8 cellular contexts compared by ENCODE assay signal in genomic region chr16:55471448-55472097, GRCh38. TPM values are rescaled to one million over a fixed set of nuclear protein-coding genes. Genes with fewer than 3 reads are reported as not detected.
DNase-seq lines count a peak whose midpoint lies in the region; ATAC-seq and TF ChIP-seq lines count a peak whose summit lies in the region.

No MANE protein-coding gene starts in this region.

- in situ Hi-C loops in Caki2 (cut with HindIII; ENCODE audit: low pct_unique_long_range_greater_than_20kb, low sequenced_read_pairs), result no loop called here

- no peak for TF ChIP-seq CTCF in RWPE2 (IDR thresholded peaks at IDR 0.05; ENCODE audit: poor library complexity, severe bottlenecking)

- peak; percentile 84 for ATAC-seq in GM21717 (IDR thresholded peaks at IDR 0.05; ENCODE audit: unreplicated experiment)
- ATAC-seq in RWPE2 (ENCODE audit: low read depth), result peak; percentile 89

- no peak overlapping the region for H3K4me3 ChIP-seq in RWPE2 (ENCODE audit: severe bottlenecking)

- no peaks in the 10 kb centered on the region for H3K36me3 ChIP-seq in RWPE2 (ENCODE audit: low read depth)

- H3K4me1 ChIP-seq in RWPE2 (ENCODE audit: insufficient read depth, poor library complexity, severe bottlenecking), result peaks cover 25% of the 10 kb centered on the region

- H3K9me3 ChIP-seq in RWPE2 (ENCODE audit: severe bottlenecking), result no peaks in the 10 kb centered on the region

- no peaks in the 10 kb centered on the region for H3K27me3 ChIP-seq in RWPE2 (ENCODE audit: insufficient read depth, poor library complexity, severe bottlenecking)

- peak overlapping the region; percentile 87 for H3K27ac ChIP-seq in RWPE2 (ENCODE audit: poor library complexity, severe bottlenecking)

- DNase-seq in Caki2 (ENCODE audit: low read depth) (peak; percentile 58), RWPE2 (ENCODE audit: low spot score) (no peak), hepatic stellate cell (ENCODE audit: low spot score) (peak; percentile 62), cerebellar cortex (ENCODE audit: low spot score) (no peak), NCI-H1436 treated with DMSO at 0.1 percent for 48 hours (lab: John Stamatoyannopoulos, UW) (no peak), superior temporal gyrus (ENCODE audit: extremely low spot score) (no peak), Ammon's horn (ENCODE audit: low spot score) (no peak)

RNA-seq across cellular contexts. Expression of gene MMP2, which starts 7.4 kb away (rescaled TPM):
- 0.51 TPM in 1 of 2 replicates, not detected in the other for total RNA-seq in Caki2 (2014; rRNA removed; shearing (Covaris generic); ENCODE audit: low replicate concordance)

RNA-seq across cellular contexts. Expression of gene LPCAT2, which starts 37.3 kb away (rescaled TPM):
- total RNA-seq in Caki2 (2014; rRNA removed; shearing (Covaris generic); ENCODE audit: low replicate concordance), result 0.49 and 0.84 TPM in 2 replicates

Comparison
In these comparisons a context has a peak if more than half of its experiments do, and no peak if none do; other contexts are left out.
1. DNase-seq: peak in Caki2 (single experiment) and hepatic stellate cell (single experiment); none in RWPE2 (single experiment), cerebellar cortex (single experiment), NCI-H1436 treated with DMSO at 0.1 percent for 48 hours (single experiment), superior temporal gyrus (single experiment) and Ammon's horn (single experiment).